ENCODE assay signal across 8 cellular contexts in the genomic region with DNA sequence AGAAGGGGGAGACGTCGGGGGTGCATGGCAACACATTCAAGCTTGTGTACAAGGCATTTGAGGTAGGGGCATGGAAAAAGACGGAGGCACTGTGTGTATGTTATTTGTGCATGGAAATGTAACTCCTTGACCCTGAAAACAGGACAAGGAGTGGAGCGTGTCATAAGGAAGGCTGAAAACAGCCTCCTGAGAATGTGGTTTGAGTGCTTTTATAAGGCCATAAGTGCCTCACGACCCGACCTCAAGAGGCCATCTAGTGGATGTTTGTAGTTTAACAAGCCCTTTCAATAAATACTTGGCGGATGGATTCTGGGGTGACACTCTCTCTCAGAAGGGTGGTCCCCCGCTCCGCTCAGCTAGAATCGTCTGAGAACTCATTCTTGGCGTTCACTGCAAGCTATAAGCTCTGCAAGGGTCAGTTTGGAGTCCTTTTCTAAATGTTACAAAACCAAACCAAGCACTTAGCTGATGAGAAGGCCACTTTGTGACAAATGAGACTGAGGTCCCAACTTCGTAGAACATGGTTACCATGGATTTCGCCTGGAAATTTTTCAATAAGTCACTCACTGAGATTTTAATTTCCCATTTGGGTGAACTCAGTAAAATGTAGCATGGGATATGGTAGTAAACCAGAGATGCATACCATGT. TPM values are rescaled to one million over a fixed set of nuclear protein-coding genes. Genes with fewer than 3 reads are reported as not detected.
DNase-seq lines count a peak whose midpoint lies in the region; ATAC-seq, FAIRE-seq and TF ChIP-seq lines count a peak whose summit lies in the region.

No MANE protein-coding gene starts in this region.

- WGBS in GM12878 (ENCODE audit: insufficient coverage, insufficient replicate concordance, low lambda C conversion rate, missing lambda C conversion rate): 19% methylated on average over 13 of the region's 13 CpGs
- 47% methylated on average over 13 of the region's 13 CpGs for WGBS in mesenchymal stem cell

- TF ChIP-seq RAD21 in GM12878 (IDR thresholded peaks at IDR 0.05; ENCODE audit: insufficient read depth, low read depth, low read length): 0 out of 2 replicates have a peak, but pooled peaks have one; percentile 34

- H4K91ac ChIP-seq in mesenchymal stem cell (ENCODE audit: low read length): no peak overlapping the region

- no peak for TF ChIP-seq EP300 in GM12878 (IDR thresholded peaks at IDR 0.05; ENCODE audit: borderline replicate concordance in 1 of 2, control insufficient read depth in 1 of 2, low read depth in 2 of 2, low read length in 2 of 2)

- H3K27me3 ChIP-seq in KMS-11 (ENCODE audit: insufficient read depth, low read depth) (no peaks in the 10 kb centered on the region), GM12878 (replicated peaks in 1 of 2; ENCODE audit: control insufficient read depth in 2 of 2, insufficient read depth in 2 of 2, low read length in 1 of 2) (peaks cover 0 to 2% of the 10 kb centered on the region in 2 experiments; a peak in 3 of 4 replicates), mesenchymal stem cell (ENCODE audit: control insufficient read depth in 1 of 2, insufficient read depth in 1 of 2, low read length in 2 of 2) (peaks cover 0 to 5% of the 10 kb centered on the region in 2 experiments)

- no peaks in the 10 kb centered on the region for H3K36me3 ChIP-seq in KMS-11 (ENCODE audit: insufficient read depth)
- no peaks in the 10 kb centered on the region for H3K36me3 ChIP-seq in GM12878 (ENCODE audit: control insufficient read depth in 2 of 2, insufficient read depth in 2 of 2, low read length in 1 of 2)
- no peaks in the 10 kb centered on the region for H3K36me3 ChIP-seq in mesenchymal stem cell (ENCODE audit: control insufficient read depth in 1 of 2, insufficient read depth in 2 of 2, low read depth in 1 of 2, low read length in 2 of 2)

- H3K27ac ChIP-seq in KMS-11 (no peak overlapping the region), GM12878 (ENCODE audit: control insufficient read depth, insufficient read depth) (no peak overlapping the region), mesenchymal stem cell (ENCODE audit: low read length, poor library complexity, severe bottlenecking) (no peak overlapping the region)

- BruUV-seq in GM12878 (replicated peaks; lab: Mats Ljungman, UMichigan): no TSS peak

- no peaks in the 10 kb centered on the region for H4K20me1 ChIP-seq in KMS-11 (ENCODE audit: insufficient read depth)
- H4K20me1 ChIP-seq in GM12878 (ENCODE audit: control insufficient read depth, insufficient read depth): no peaks in the 10 kb centered on the region

- H3K9ac ChIP-seq in KMS-11 (no peak overlapping the region), GM12878 (ENCODE audit: control insufficient read depth, insufficient read depth, low read length) (no peak overlapping the region), mesenchymal stem cell (ENCODE audit: low read length) (peak overlapping the region; percentile 85)

- H2AFZ ChIP-seq in KMS-11 (ENCODE audit: low read depth): no peak overlapping the region
- H2AFZ ChIP-seq in GM12878 (ENCODE audit: control insufficient read depth, low read depth, low read length): no peak overlapping the region
- H2AFZ ChIP-seq in mesenchymal stem cell (ENCODE audit: low read depth, low read length): no peak overlapping the region

- peak; percentile 15 for DNase-seq in ACHN
- peak; percentile 12 for DNase-seq in GDM1 (lab: John Stamatoyannopoulos, UW)
- DNase-seq in GM12878 (ENCODE audit: low read depth, low spot score): no peak
- DNase-seq in mesenchymal stem cell: peak; percentile 58
- DNase-seq in A172 (ENCODE audit: low spot score): no peak

- no peak overlapping the region for H2BK12ac ChIP-seq in mesenchymal stem cell (ENCODE audit: low read length in 2 of 2)

- no peak overlapping the region for H3K14ac ChIP-seq in mesenchymal stem cell (ENCODE audit: low read length in 2 of 2)

- no peak overlapping the region for H2BK5ac ChIP-seq in mesenchymal stem cell (ENCODE audit: low read depth, low read length, poor library complexity, severe bottlenecking)

- in situ Hi-C loops in ACHN (cut with HindIII; ENCODE audit: low pct_ligation_motif_present, low pct_unique_long_range_greater_than_20kb, low sequenced_read_pairs) (no loop called here), GM12878 (cut with MboI) (loop anchor here (25.0 kb wide), 1 partner anchor 579 kb away; no protein-coding TSS in a partner anchor)

- H3K18ac ChIP-seq in mesenchymal stem cell (ENCODE audit: low read depth in 1 of 2, low read length in 2 of 2): no peak overlapping the region

- H3K4me2 ChIP-seq in KMS-11: no peak overlapping the region
- no peak overlapping the region for H3K4me2 ChIP-seq in GM12878 (ENCODE audit: control insufficient read depth, insufficient read depth)
- H3K4me2 ChIP-seq in mesenchymal stem cell (ENCODE audit: low read length, poor library complexity, severe bottlenecking): no peak overlapping the region

- no peak overlapping the region for H2BK15ac ChIP-seq in mesenchymal stem cell (ENCODE audit: low read depth, poor library complexity, severe bottlenecking)

- POLR2A ChIA-PET in GM12878 (lab: Charles Lee): no interaction called here

- H3K4ac ChIP-seq in mesenchymal stem cell (ENCODE audit: low read depth in 1 of 2, low read length in 2 of 2): no peak overlapping the region

- H3K9me3 ChIP-seq in GM12878 (replicated peaks; ENCODE audit: control insufficient read depth, insufficient read depth, low read length): no peaks in the 10 kb centered on the region
- H3K9me3 ChIP-seq in mesenchymal stem cell (ENCODE audit: control insufficient read depth, low read length): no peaks in the 10 kb centered on the region

- no peaks in the 10 kb centered on the region for H3K79me1 ChIP-seq in mesenchymal stem cell (replicated peaks; ENCODE audit: low read length, poor library complexity, severe bottlenecking)

- RAD21 ChIA-PET in GM12878 (lab: Charles Lee; ENCODE audit: unreplicated experiment): interaction anchor here (2.1 kb wide), 1 partner anchor 128 kb away, joined by 6 read pairs; no protein-coding TSS in a partner anchor

- H3K4me3 ChIP-seq in KMS-11 (IDR thresholded peaks at IDR 0.05; ENCODE audit: insufficient read depth, low read depth, low read length): no peak overlapping the region
- no peak overlapping the region for H3K4me3 ChIP-seq in GM12878
- H3K4me3 ChIP-seq in mesenchymal stem cell (ENCODE audit: insufficient read depth in 1 of 2, low read depth in 1 of 2, low read length in 2 of 2): peak overlapping the region in 1 of 2 experiments; percentile 55

- peak; percentile 90 for FAIRE-seq in GM12878 (lab: Jason Lieb, UNC)

- ATAC-seq in GM12878: peak; percentile 76
- ATAC-seq in GM19395 (IDR thresholded peaks at IDR 0.05; ENCODE audit: unreplicated experiment): no peak
- ATAC-seq in HG03442 (IDR thresholded peaks at IDR 0.05; ENCODE audit: unreplicated experiment): no peak

- no peaks in the 10 kb centered on the region for H3K4me1 ChIP-seq in KMS-11 (ENCODE audit: low read depth, poor library complexity, severe bottlenecking)
- H3K4me1 ChIP-seq in GM12878 (ENCODE audit: control insufficient read depth, insufficient read depth, low read length): no peaks in the 10 kb centered on the region
- peaks cover under 1% of the 10 kb centered on the region for H3K4me1 ChIP-seq in mesenchymal stem cell (ENCODE audit: control insufficient read depth, insufficient read depth, low read depth, low read length)

- no peak overlapping the region for H2BK120ac ChIP-seq in mesenchymal stem cell (ENCODE audit: low read depth, low read length)

- TF ChIP-seq CTCF in KMS-11 (conservative IDR thresholded peaks at IDR 0.05; ENCODE audit: low read depth, low read length) (peak; percentile 40; the same call in 1 of the 2 replicates), GM12878 (IDR thresholded peaks at IDR 0.05 in 2 of 3, conservative IDR thresholded peaks at IDR 0.05 in 1 of 3; ENCODE audit: control insufficient read depth in 2 of 3, extremely low read depth in 1 of 3, insufficient read depth in 1 of 3, low read depth in 3 of 3, low read length in 3 of 3) (peak; percentile 36 to 51 (median 47); a peak in 5 of 6 replicates)

- H4K8ac ChIP-seq in mesenchymal stem cell (ENCODE audit: low read length): no peak overlapping the region

- H2AK5ac ChIP-seq in mesenchymal stem cell (ENCODE audit: low read length, severe bottlenecking): no peak overlapping the region

- no peak overlapping the region for H3K23ac ChIP-seq in mesenchymal stem cell (ENCODE audit: low read length in 2 of 2)

- SMC1A ChIA-PET in GM12878 (lab: Charles Lee; ENCODE audit: uncharacterized antibody, unreplicated experiment): interaction anchor here (0.7 to 2.3 kb wide), 4 partner anchors 10 to 575 kb away, joined by 3 to 7 read pairs (median 3); no protein-coding TSS in a partner anchor

- TF ChIP-seq POLR2A in GM12878 (IDR thresholded peaks at IDR 0.05; ENCODE audit: low read depth, low read length): no peak

- intact Hi-C loops in GM12878 (cut with micrococcal nuclease; ENCODE audit: unreplicated experiment): loop anchor here (10.0 kb wide), 1 partner anchor 577 kb away; no protein-coding TSS in a partner anchor

- CTCF ChIA-PET in GM12878 (lab: Yijun Ruan, JAX): interaction anchor here (0.6 to 11.1 kb wide), 12 partner anchors 8 to 356 kb away, joined by 3 to 104 read pairs (median 8); no protein-coding TSS in a partner anchor

- H3K79me2 ChIP-seq in KMS-11 (ENCODE audit: insufficient read depth, low read depth): no peaks in the 10 kb centered on the region
- H3K79me2 ChIP-seq in GM12878 (ENCODE audit: control insufficient read depth, insufficient read depth, low read length): no peaks in the 10 kb centered on the region

RNA-seq across cellular contexts. Expression of a gene that starts 38.8 kb away (rescaled TPM):
- total RNA-seq in GM12878 (2013; cell fraction: nucleolus; rRNA removed): not detected in 2 replicates
- total RNA-seq in GM12878 (2014; rRNA removed): not detected in 2 replicates
- not detected in 2 replicates for total RNA-seq in GM12878 (2014; rRNA removed; fragmentation: Illumina TruSeq; extraction: Trizol)
- 0.05 TPM in 1 of 2 replicates, not detected in the other for total RNA-seq in GM12878 (2021)
- polyA plus RNA-seq in GM12878 (2011; ENCODE audit: low read depth): not detected
- not detected in 2 replicates for polyA plus RNA-seq in GM12878 (2011; rRNA removed)
- not detected in 2 replicates for polyA plus RNA-seq in GM12878 (2011; cell fraction: cytosol; rRNA removed)
- polyA plus RNA-seq in GM12878 (2011; cell fraction: nucleus; rRNA removed): not detected in 2 replicates
- not detected in 2 replicates for polyA plus RNA-seq in GM12878 (2012)
- polyA plus RNA-seq in GM12878 (2014; fragmentation: Illumina TruSeq; extraction: Trizol): 0.01 TPM in 1 of 2 replicates, not detected in the other
- not detected for polyA plus RNA-seq in GM12878 (2014; fragmentation: Nextera tagmentation; extraction: Ambion mirVana)
- polyA plus RNA-seq in GM12878 (2014; rRNA removed): 0.08 TPM in 1 of 2 replicates, not detected in the other
- not detected for polyA plus RNA-seq in GM12878 (2016; fragmentation: Nextera tagmentation; extraction: Ambion mirVana)
- polyA minus RNA-seq in GM12878 (2011; rRNA and poly(A)+ RNA removed): not detected in 2 replicates
- not detected in 2 replicates for polyA minus RNA-seq in GM12878 (2011; cell fraction: cytosol; rRNA and poly(A)+ RNA removed)
- not detected in 2 replicates for polyA minus RNA-seq in GM12878 (2011; cell fraction: nucleus; rRNA and poly(A)+ RNA removed)
- polyA plus RNA-seq in mesenchymal stem cell (2013, experiment 1 of 2): not detected
- polyA plus RNA-seq in mesenchymal stem cell (2013, experiment 2 of 2): not detected
- total RNA-seq in A172 (2014; rRNA removed; shearing (Covaris generic)): not detected in 2 replicates

RNA-seq across cellular contexts. Expression of a gene that starts 39.3 kb away (rescaled TPM):
- not detected in 2 replicates for total RNA-seq in GM12878 (2013; cell fraction: nucleolus; rRNA removed)
- total RNA-seq in GM12878 (2014; rRNA removed) (not detected in 2 replicates), GM12878 (2014; rRNA removed; fragmentation: Illumina TruSeq; extraction: Trizol) (not detected in 2 replicates), GM12878 (2021) (0.13 and 0.27 TPM in 2 replicates)
- not detected for polyA plus RNA-seq in GM12878 (2011; ENCODE audit: low read depth)
- polyA plus RNA-seq in GM12878 (2011; rRNA removed) (not detected in 2 replicates), GM12878 (2014; fragmentation: Illumina TruSeq; extraction: Trizol) (not detected in 2 replicates), GM12878 (2014; fragmentation: Nextera tagmentation; extraction: Ambion mirVana) (not detected), GM12878 (2014; rRNA removed) (not detected in 2 replicates), GM12878 (2016; fragmentation: Nextera tagmentation; extraction: Ambion mirVana) (not detected)
- polyA plus RNA-seq in GM12878 (2011; cell fraction: cytosol; rRNA removed): 0.03 TPM in 1 of 2 replicates, not detected in the other
- not detected in 2 replicates for polyA plus RNA-seq in GM12878 (2011; cell fraction: nucleus; rRNA removed)
- polyA plus RNA-seq in GM12878 (2012): not detected in 2 replicates
- polyA minus RNA-seq in GM12878 (2011; rRNA and poly(A)+ RNA removed): not detected in 2 replicates
- not detected in 2 replicates for polyA minus RNA-seq in GM12878 (2011; cell fraction: cytosol; rRNA and poly(A)+ RNA removed)
- not detected in 2 replicates for polyA minus RNA-seq in GM12878 (2011; cell fraction: nucleus; rRNA and poly(A)+ RNA removed)
- polyA plus RNA-seq in mesenchymal stem cell (2013, experiment 1 of 2): not detected
- polyA plus RNA-seq in mesenchymal stem cell (2013, experiment 2 of 2): 0.01 TPM
- total RNA-seq in A172 (2014; rRNA removed; shearing (Covaris generic)): not detected in 2 replicates

Comparison
In these comparisons a context has a peak if more than half of its experiments do, and no peak if none do; other contexts are left out.
1. DNase-seq: peak in ACHN (single experiment), GDM1 (single experiment) and mesenchymal stem cell (single experiment); none in GM12878 (single experiment) and A172 (single experiment).